ENCODE assay signal across 1 cellular context in the genomic region with DNA sequence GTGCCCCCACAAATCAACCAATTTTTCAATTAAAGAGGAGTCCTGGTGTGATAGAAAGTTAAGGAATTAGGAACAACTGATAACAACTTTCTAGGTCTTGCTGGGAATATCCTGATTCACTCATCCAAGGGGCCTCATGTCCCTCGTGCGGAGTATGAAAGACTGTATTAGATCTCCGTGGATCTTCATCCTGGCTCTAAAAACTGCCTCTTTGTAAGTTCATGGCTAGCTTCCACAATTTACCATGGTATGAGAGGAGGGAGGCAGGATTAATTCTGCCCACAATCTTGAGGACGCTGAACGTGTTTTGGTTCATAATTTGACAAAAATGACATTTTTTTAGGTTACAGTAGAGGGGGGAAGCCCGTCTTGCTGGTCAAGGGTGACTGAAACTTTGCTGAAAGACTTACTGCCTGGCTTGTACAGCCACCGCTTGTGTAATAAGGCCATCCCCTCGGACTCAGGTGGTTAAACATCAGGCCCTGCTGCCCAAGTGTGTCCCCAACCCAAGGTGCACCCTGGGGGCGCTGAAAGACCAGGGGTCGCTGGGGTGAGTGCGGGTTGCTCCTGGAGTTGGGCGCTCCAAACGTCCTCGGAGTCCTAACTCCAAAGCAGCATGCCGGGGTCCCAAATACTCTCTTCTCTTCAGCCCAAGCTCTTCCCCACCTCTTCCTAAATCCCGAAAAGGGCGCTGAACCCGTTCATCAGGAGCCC.
TF ChIP-seq lines count a peak whose summit lies in the region.

No MANE protein-coding gene starts in this region.

TF ChIP-seq in GM23338, 12 proteins besides CTCF, POLR2A, EP300 and RAD21 (continued from another document):
- TF ChIP-seq, protein P1, sequence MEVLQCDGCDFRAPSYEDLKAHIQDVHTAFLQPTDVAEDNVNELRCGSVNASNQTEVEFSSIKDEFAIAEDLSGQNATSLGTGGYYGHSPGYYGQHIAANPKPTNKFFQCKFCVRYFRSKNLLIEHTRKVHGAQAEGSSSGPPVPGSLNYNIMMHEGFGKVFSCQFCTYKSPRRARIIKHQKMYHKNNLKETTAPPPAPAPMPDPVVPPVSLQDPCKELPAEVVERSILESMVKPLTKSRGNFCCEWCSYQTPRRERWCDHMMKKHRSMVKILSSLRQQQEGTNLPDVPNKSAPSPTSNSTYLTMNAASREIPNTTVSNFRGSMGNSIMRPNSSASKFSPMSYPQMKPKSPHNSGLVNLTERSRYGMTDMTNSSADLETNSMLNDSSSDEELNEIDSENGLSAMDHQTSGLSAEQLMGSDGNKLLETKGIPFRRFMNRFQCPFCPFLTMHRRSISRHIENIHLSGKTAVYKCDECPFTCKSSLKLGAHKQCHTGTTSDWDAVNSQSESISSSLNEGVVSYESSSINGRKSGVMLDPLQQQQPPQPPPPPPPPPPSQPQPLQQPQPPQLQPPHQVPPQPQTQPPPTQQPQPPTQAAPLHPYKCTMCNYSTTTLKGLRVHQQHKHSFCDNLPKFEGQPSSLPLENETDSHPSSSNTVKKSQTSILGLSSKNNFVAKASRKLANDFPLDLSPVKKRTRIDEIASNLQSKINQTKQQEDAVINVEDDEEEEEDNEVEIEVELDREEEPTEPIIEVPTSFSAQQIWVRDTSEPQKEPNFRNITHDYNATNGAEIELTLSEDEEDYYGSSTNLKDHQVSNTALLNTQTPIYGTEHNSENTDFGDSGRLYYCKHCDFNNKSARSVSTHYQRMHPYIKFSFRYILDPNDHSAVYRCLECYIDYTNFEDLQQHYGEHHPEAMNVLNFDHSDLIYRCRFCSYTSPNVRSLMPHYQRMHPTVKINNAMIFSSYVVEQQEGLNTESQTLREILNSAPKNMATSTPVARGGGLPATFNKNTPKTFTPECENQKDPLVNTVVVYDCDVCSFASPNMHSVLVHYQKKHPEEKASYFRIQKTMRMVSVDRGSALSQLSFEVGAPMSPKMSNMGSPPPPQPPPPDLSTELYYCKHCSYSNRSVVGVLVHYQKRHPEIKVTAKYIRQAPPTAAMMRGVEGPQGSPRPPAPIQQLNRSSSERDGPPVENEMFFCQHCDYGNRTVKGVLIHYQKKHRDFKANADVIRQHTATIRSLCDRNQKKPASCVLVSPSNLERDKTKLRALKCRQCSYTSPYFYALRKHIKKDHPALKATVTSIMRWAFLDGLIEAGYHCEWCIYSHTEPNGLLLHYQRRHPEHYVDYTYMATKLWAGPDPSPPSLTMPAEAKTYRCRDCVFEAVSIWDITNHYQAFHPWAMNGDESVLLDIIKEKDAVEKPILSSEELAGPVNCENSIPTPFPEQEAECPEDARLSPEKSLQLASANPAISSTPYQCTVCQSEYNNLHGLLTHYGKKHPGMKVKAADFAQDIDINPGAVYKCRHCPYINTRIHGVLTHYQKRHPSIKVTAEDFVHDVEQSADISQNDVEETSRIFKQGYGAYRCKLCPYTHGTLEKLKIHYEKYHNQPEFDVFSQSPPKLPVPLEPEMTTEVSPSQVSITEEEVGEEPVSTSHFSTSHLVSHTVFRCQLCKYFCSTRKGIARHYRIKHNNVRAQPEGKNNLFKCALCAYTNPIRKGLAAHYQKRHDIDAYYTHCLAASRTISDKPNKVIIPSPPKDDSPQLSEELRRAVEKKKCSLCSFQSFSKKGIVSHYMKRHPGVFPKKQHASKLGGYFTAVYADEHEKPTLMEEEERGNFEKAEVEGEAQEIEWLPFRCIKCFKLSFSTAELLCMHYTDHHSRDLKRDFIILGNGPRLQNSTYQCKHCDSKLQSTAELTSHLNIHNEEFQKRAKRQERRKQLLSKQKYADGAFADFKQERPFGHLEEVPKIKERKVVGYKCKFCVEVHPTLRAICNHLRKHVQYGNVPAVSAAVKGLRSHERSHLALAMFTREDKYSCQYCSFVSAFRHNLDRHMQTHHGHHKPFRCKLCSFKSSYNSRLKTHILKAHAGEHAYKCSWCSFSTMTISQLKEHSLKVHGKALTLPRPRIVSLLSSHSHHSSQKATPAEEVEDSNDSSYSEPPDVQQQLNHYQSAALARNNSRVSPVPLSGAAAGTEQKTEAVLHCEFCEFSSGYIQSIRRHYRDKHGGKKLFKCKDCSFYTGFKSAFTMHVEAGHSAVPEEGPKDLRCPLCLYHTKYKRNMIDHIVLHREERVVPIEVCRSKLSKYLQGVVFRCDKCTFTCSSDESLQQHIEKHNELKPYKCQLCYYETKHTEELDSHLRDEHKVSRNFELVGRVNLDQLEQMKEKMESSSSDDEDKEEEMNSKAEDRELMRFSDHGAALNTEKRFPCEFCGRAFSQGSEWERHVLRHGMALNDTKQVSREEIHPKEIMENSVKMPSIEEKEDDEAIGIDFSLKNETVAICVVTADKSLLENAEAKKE (CRISPR knock-in tag; IDR thresholded peaks at IDR 0.05) = no peak
- TF ChIP-seq EZH2 (IDR thresholded peaks at IDR 0.05; ENCODE audit: low read depth, unreplicated experiment) = no peak
